In genomic region chr3:62159693-62160092, GRCh38 we compare ENCODE assay signal across 13 cellular contexts.
DNase-seq lines count a peak whose midpoint lies in the region; ATAC-seq lines count a peak whose summit lies in the region.
"Had no signal": no experiment of that assay in that cellular context is flagged by ENCODE, and none has a peak within 500 bp of the region (broad histone marks: within the 10 kb centered on the region; RNA-seq: fewer than 3 reads in every experiment).

No MANE protein-coding gene starts in this region.

- H3K4me3 ChIP-seq in MG63: no peak overlapping the region
- peak overlapping the region in 1 of 2 experiments; percentile 21 for H3K4me3 ChIP-seq in mesenchymal stem cell (ENCODE audit: insufficient read depth in 1 of 2, low read depth in 1 of 2, low read length in 2 of 2)
- H3K4me3 ChIP-seq: SK-N-MC had no signal

- no peak overlapping the region for H4K8ac ChIP-seq in mesenchymal stem cell (ENCODE audit: low read length)

- no peaks in the 10 kb centered on the region for H3K9me3 ChIP-seq in MG63
- no peaks in the 10 kb centered on the region for H3K9me3 ChIP-seq in mesenchymal stem cell (ENCODE audit: control insufficient read depth, low read length)

- no peak overlapping the region for H2AFZ ChIP-seq in mesenchymal stem cell (ENCODE audit: low read depth, low read length)

- no peaks in the 10 kb centered on the region for H3K27me3 ChIP-seq in MG63
- H3K27me3 ChIP-seq in mesenchymal stem cell (ENCODE audit: control insufficient read depth in 1 of 2, insufficient read depth in 1 of 2, low read length in 2 of 2): no peaks in the 10 kb centered on the region

- H3K14ac ChIP-seq in mesenchymal stem cell (ENCODE audit: low read length in 2 of 2): no peak overlapping the region

- DNase-seq in MG63 (peak; percentile 58), fibroblast of peridontal ligament (ENCODE audit: extremely low read depth) (peak; percentile 82), mesenchymal stem cell (no peak), stromal cell of bone marrow (ENCODE audit: low read depth) (peak; percentile 72), iPS-NIHi11 (ENCODE audit: low spot score) (no peak), NK-92 (lab: John Stamatoyannopoulos, UW; ENCODE audit: unreplicated experiment) (no peak), middle frontal gyrus (ENCODE audit: extremely low spot score, low spot score) (no peak)
- DNase-seq: activated CD4-positive, alpha-beta T cell treated with anti-CD3 and anti-CD28 coated beads, Interleukin-2, amount 10 ng/mL, durations not matched to agents 7 days and 5 days; COR-L47; NCI-H226; stimulated activated CD4-positive, alpha-beta T cell treated with anti-CD3 and anti-CD28 coated beads, Interleukin-2, amount 100 ng/mL, for 24 hours had no signal

- H2BK5ac ChIP-seq in mesenchymal stem cell (ENCODE audit: low read depth, low read length, poor library complexity, severe bottlenecking): no peak overlapping the region

- no peak overlapping the region for H2AK5ac ChIP-seq in mesenchymal stem cell (ENCODE audit: low read length, severe bottlenecking)

- H3K27ac ChIP-seq in mesenchymal stem cell (ENCODE audit: low read length, poor library complexity, severe bottlenecking): no peak overlapping the region
- H3K27ac ChIP-seq: SK-N-MC had no signal

- H3K23ac ChIP-seq in mesenchymal stem cell (ENCODE audit: low read length in 2 of 2): no peak overlapping the region

- no peak overlapping the region for H3K4me2 ChIP-seq in mesenchymal stem cell (ENCODE audit: low read length, poor library complexity, severe bottlenecking)

- peaks cover 5% of the 10 kb centered on the region for H3K79me1 ChIP-seq in mesenchymal stem cell (replicated peaks; ENCODE audit: low read length, poor library complexity, severe bottlenecking)

- no peak overlapping the region for H2BK15ac ChIP-seq in mesenchymal stem cell (ENCODE audit: low read depth, poor library complexity, severe bottlenecking)

- no peak overlapping the region for H2BK12ac ChIP-seq in mesenchymal stem cell (ENCODE audit: low read length in 2 of 2)

- H3K9ac ChIP-seq in mesenchymal stem cell (ENCODE audit: low read length): peak overlapping the region; percentile 55

- no peak overlapping the region for H3K4ac ChIP-seq in mesenchymal stem cell (ENCODE audit: low read depth in 1 of 2, low read length in 2 of 2)

- no peak overlapping the region for H2BK120ac ChIP-seq in mesenchymal stem cell (ENCODE audit: low read depth, low read length)

- 79% methylated on average over 6 of the region's 6 CpGs for WGBS in mesenchymal stem cell

- H4K91ac ChIP-seq in mesenchymal stem cell (ENCODE audit: low read length): no peak overlapping the region

- no peak for ATAC-seq in HG03159 (IDR thresholded peaks at IDR 0.05; ENCODE audit: unreplicated experiment)

- H3K18ac ChIP-seq in mesenchymal stem cell (ENCODE audit: low read depth in 1 of 2, low read length in 2 of 2): no peak overlapping the region

- no peaks in the 10 kb centered on the region for H3K4me1 ChIP-seq in mesenchymal stem cell (ENCODE audit: control insufficient read depth, insufficient read depth, low read depth, low read length)

- H3K36me3 ChIP-seq in MG63 (no peaks in the 10 kb centered on the region), mesenchymal stem cell (ENCODE audit: control insufficient read depth in 1 of 2, insufficient read depth in 2 of 2, low read depth in 1 of 2, low read length in 2 of 2) (peaks cover 3 to 14% of the 10 kb centered on the region in 2 experiments)

Comparison
In these comparisons a context has a peak if more than half of its experiments do, and no peak if none do; other contexts are left out.
1. DNase-seq: peak in MG63 (single experiment), fibroblast of peridontal ligament (single experiment) and stromal cell of bone marrow (single experiment); none in mesenchymal stem cell (single experiment), iPS-NIHi11 (single experiment), NK-92 (single experiment) and middle frontal gyrus (single experiment).